ENCODE assay signal across 20 cellular contexts in the genomic region with DNA sequence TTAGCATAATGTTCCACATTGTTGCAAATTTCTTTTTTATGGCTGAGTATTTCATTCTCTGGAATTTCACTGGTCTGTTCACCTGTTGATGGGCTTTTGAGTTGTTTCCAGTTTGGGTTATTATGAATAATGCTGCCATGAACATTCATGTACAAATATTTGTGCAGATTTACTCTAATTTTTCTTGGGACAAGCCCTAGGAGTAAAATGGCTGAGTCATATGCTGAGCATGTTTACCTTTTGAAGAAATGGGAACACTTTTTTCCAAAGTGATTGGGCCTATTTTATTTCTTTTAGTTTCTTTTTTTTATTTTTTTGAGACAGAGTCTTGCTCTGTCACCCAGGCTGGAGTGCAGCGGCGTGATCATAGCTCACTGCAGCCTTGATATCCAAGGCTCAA. TPM values are rescaled to one million over a fixed set of nuclear protein-coding genes. Genes with fewer than 3 reads are reported as not detected.
DNase-seq lines count a peak whose midpoint lies in the region; ATAC-seq, FAIRE-seq and TF ChIP-seq lines count a peak whose summit lies in the region.
"Had no signal": no experiment of that assay in that cellular context is flagged by ENCODE, and none has a peak within 500 bp of the region (broad histone marks: within the 10 kb centered on the region; RNA-seq: fewer than 3 reads in every experiment).

No MANE protein-coding gene starts in this region.

- peaks cover 11% of the 10 kb centered on the region for H3K4me1 Mint-ChIP-seq in progenitor cell of endocrine pancreas (ENCODE audit: low read depth)
- H3K4me1 Mint-ChIP-seq in activated naive CD8-positive, alpha-beta T cell treated with anti-CD3 and anti-CD28 coated beads for 36 hours = peaks cover 10% of the 10 kb centered on the region

- no peak for FAIRE-seq in bronchial epithelial cell (lab: Jason Lieb, UNC)
- FAIRE-seq: GM12878, GM18507, H54 had no signal

- TF ChIP-seq CTCF in HEK293 (tag by site-specific recombination; IDR thresholded peaks at IDR 0.05) (no peak), bronchial epithelial cell (IDR thresholded peaks at IDR 0.05; ENCODE audit: insufficient read depth, low read length, severe bottlenecking) (no peak), progenitor cell of endocrine pancreas (IDR thresholded peaks at IDR 0.05; ENCODE audit: unreplicated experiment) (no peak)

- H3K36me3 ChIP-seq in HEK293 (ENCODE audit: control insufficient read depth in 2 of 2, insufficient read depth in 1 of 2, low read length in 2 of 2) = no peaks in the 10 kb centered on the region; a peak in 1 of 3 replicates
- no peaks in the 10 kb centered on the region for H3K36me3 ChIP-seq in adipocyte (ENCODE audit: control insufficient read depth, insufficient read depth, low read length, severe bottlenecking)
- no peaks in the 10 kb centered on the region for H3K36me3 ChIP-seq in bronchial epithelial cell (ENCODE audit: control insufficient read depth, insufficient read depth, low read length)
- H3K36me3 ChIP-seq: BLaER1, HAP-1 had no signal

- H3K27me3 ChIP-seq in adipocyte (replicated peaks; ENCODE audit: control insufficient read depth, insufficient read depth, low read length) (no peaks in the 10 kb centered on the region), bronchial epithelial cell (ENCODE audit: control insufficient read depth, insufficient read depth, low read length) (no peaks in the 10 kb centered on the region)
- H3K27me3 ChIP-seq: BLaER1 had no signal

- DNase-seq in adipocyte (ENCODE audit: low read depth) (peak; percentile 9), bronchial epithelial cell (ENCODE audit: low read depth) (peak; percentile 16), progenitor cell of endocrine pancreas (ENCODE audit: low spot score, unreplicated experiment) (no peak)
- no peak for DNase-seq in activated naive CD8-positive, alpha-beta T cell treated with anti-CD3 and anti-CD28 coated beads for 36 hours
- DNase-seq: Caco-2; CD4-positive, CD25-positive, alpha-beta regulatory T cell; CD8-positive, alpha-beta T cell; DMS153; EL; GDM1; GOT3 had no signal

- POLR2A ChIA-PET in HEK293 (lab: Yijun Ruan, JAX) = no interaction called here

- no peak overlapping the region for H3K27ac ChIP-seq in HEK293 (ENCODE audit: extremely low read depth, low read depth, low read length)
- H3K27ac ChIP-seq: BLaER1, C4-2B had no signal

- no peaks in the 10 kb centered on the region for H3K36me3 Mint-ChIP-seq in progenitor cell of endocrine pancreas (ENCODE audit: insufficient read depth)
- H3K36me3 Mint-ChIP-seq in activated naive CD8-positive, alpha-beta T cell treated with anti-CD3 and anti-CD28 coated beads for 36 hours = peaks cover 4% of the 10 kb centered on the region
- H3K36me3 Mint-ChIP-seq: CD4-positive, CD25-positive, alpha-beta regulatory T cell; CD8-positive, alpha-beta T cell had no signal

- H3K9ac ChIP-seq in adipocyte (ENCODE audit: low read length) = no peak overlapping the region
- H3K9ac ChIP-seq: BLaER1 had no signal

- H3K4me3 ChIP-seq in HEK293 (ENCODE audit: low read depth, low read length) = no peak overlapping the region
- H3K4me3 ChIP-seq in adipocyte (ENCODE audit: low read length) = no peak overlapping the region
- no peak overlapping the region for H3K4me3 ChIP-seq in bronchial epithelial cell (ENCODE audit: low read depth, low read length)
- H3K4me3 ChIP-seq: BLaER1, GM12878, HAP-1 had no signal

- H3K9me3 Mint-ChIP-seq in progenitor cell of endocrine pancreas (ENCODE audit: low read depth) = no peaks in the 10 kb centered on the region
- no peaks in the 10 kb centered on the region for H3K9me3 Mint-ChIP-seq in activated naive CD8-positive, alpha-beta T cell treated with anti-CD3 and anti-CD28 coated beads for 36 hours
- H3K9me3 Mint-ChIP-seq: CD4-positive, CD25-positive, alpha-beta regulatory T cell; CD8-positive, alpha-beta T cell had no signal

- ATAC-seq in GM21447 (IDR thresholded peaks at IDR 0.05; ENCODE audit: unreplicated experiment) = no peak
- ATAC-seq: CD8-positive, alpha-beta T cell; GM12878 had no signal

- H3K9me3 ChIP-seq in HEK293 (ENCODE audit: control insufficient read depth, insufficient read depth, low read depth, low read length) = no peaks in the 10 kb centered on the region
- H3K9me3 ChIP-seq in adipocyte (ENCODE audit: control insufficient read depth, low read length) = peaks cover 3% of the 10 kb centered on the region
- H3K9me3 ChIP-seq: BLaER1, Caco-2, HAP-1 had no signal

- H3K27ac Mint-ChIP-seq in progenitor cell of endocrine pancreas = no peak overlapping the region
- no peak overlapping the region for H3K27ac Mint-ChIP-seq in activated naive CD8-positive, alpha-beta T cell treated with anti-CD3 and anti-CD28 coated beads for 36 hours
- H3K27ac Mint-ChIP-seq: B cell; CD4-positive, CD25-positive, alpha-beta regulatory T cell; CD8-positive, alpha-beta T cell had no signal

- H3K27me3 Mint-ChIP-seq in progenitor cell of endocrine pancreas = peaks cover 10% of the 10 kb centered on the region
- H3K27me3 Mint-ChIP-seq in activated naive CD8-positive, alpha-beta T cell treated with anti-CD3 and anti-CD28 coated beads for 36 hours = no peaks in the 10 kb centered on the region

- no peak overlapping the region for H3K4me3 Mint-ChIP-seq in progenitor cell of endocrine pancreas (ENCODE audit: low read depth)
- H3K4me3 Mint-ChIP-seq in activated naive CD8-positive, alpha-beta T cell treated with anti-CD3 and anti-CD28 coated beads for 36 hours = no peak overlapping the region
- H3K4me3 Mint-ChIP-seq: B cell; CD4-positive, CD25-positive, alpha-beta regulatory T cell; CD8-positive, alpha-beta T cell had no signal

- H3K4me1 ChIP-seq in HEK293 (ENCODE audit: control insufficient read depth, insufficient read depth, low read length) (peaks cover 9% of the 10 kb centered on the region), adipocyte (ENCODE audit: control insufficient read depth, insufficient read depth, low read length) (peaks cover 12% of the 10 kb centered on the region)

- CTCF ChIA-PET in HEK293 (lab: Yijun Ruan, JAX) = interaction anchor here (0.7 to 1.8 kb wide), 2 partner anchors 8 to 64 kb away, joined by 4 to 15 read pairs; no protein-coding TSS in a partner anchor

TF ChIP-seq in HEK293, 187 proteins besides CTCF, POLR2A, EP300 and RAD21:
- TF ChIP-seq SCRT2 (tag by site-specific recombination; IDR thresholded peaks at IDR 0.05) (peak; percentile 77), SCRT1 (tag by site-specific recombination; IDR thresholded peaks at IDR 0.05; ENCODE audit: borderline replicate concordance) (peak; percentile 48; the same call in 1 of the 2 replicates), ZNF660 (tag by site-specific recombination; IDR thresholded peaks at IDR 0.05) (no peak)

RNA-seq across cellular contexts. Expression of a gene that starts 4.7 kb away (rescaled TPM):
- total RNA-seq in bronchial epithelial cell = 216 and 500 TPM in 2 replicates
- 250 and 271 TPM in 2 replicates for total RNA-seq in progenitor cell of endocrine pancreas
- 100 to 1,000 TPM; 925 to 936 TPM for total RNA-seq in activated naive CD8-positive, alpha-beta T cell treated with anti-CD3 and anti-CD28 coated beads for 36 hours

RNA-seq across cellular contexts. Expression of a gene that starts 16.9 kb away (rescaled TPM):
- 3.2 and 5.8 TPM in 2 replicates for total RNA-seq in bronchial epithelial cell
- 80.7 and 90.7 TPM in 2 replicates for total RNA-seq in progenitor cell of endocrine pancreas
- 1 to 10 TPM; 3.8 to 4.9 TPM for total RNA-seq in activated naive CD8-positive, alpha-beta T cell treated with anti-CD3 and anti-CD28 coated beads for 36 hours

Comparison
In these comparisons a context has a peak if more than half of its experiments do, and no peak if none do; other contexts are left out.
1. DNase-seq: peak in adipocyte (single experiment) and bronchial epithelial cell (single experiment); none in progenitor cell of endocrine pancreas (single experiment) and activated naive CD8-positive, alpha-beta T cell treated with anti-CD3 and anti-CD28 coated beads for 36 hours (single experiment).
2. RNA of a gene that starts 16.9 kb away (total RNA-seq): 80.7 to 90.7 TPM in progenitor cell of endocrine pancreas; 3.8 to 4.9 TPM in activated naive CD8-positive, alpha-beta T cell treated with anti-CD3 and anti-CD28 coated beads for 36 hours and 3.2 to 5.8 TPM in bronchial epithelial cell; every median in the first group is over 10 times any median in the second.